11 cellular contexts compared by ENCODE assay signal in genomic region chr1:11784256-11784992, GRCh38. TPM values are rescaled to one million over a fixed set of nuclear protein-coding genes. Genes with fewer than 3 reads are reported as not detected.
DNase-seq lines count a peak whose midpoint lies in the region; ATAC-seq and TF ChIP-seq lines count a peak whose summit lies in the region.
"Had no signal": no experiment of that assay in that cellular context is flagged by ENCODE, and none has a peak within 500 bp of the region (broad histone marks: within the 10 kb centered on the region; RNA-seq: fewer than 3 reads in every experiment).

No MANE protein-coding gene starts in this region.

- H3K9me3 Mint-ChIP-seq in T-helper 2 cell treated with Interferon-gamma antibody and Interleukin-4, amounts not matched to agents 5 μg/mL and 100 μg/mL, for 36 hours: no peaks in the 10 kb centered on the region

- H3K27ac ChIP-seq in BLaER1 treated with 17β-estradiol and CSF1 and Interleukin-3, amounts not matched to agents 10 nM and 100 nM: peak overlapping the region in 10 of 11 experiments; percentile 19 to 59 (median 42); a peak in 17 of 22 replicates
- peak overlapping the region; percentile 54 for H3K27ac ChIP-seq in OCI-LY1 (ENCODE audit: low read depth, low read length, poor library complexity, severe bottlenecking)
- no peak overlapping the region for H3K27ac ChIP-seq in iPS-18a (ENCODE audit: low read length)
- H3K27ac ChIP-seq in psoas muscle: peak overlapping the region; percentile 41
- H3K27ac ChIP-seq in foreskin keratinocyte: no peak overlapping the region
- H3K27ac ChIP-seq: VCaP had no signal

- H3K4me3 ChIP-seq in BLaER1 treated with 17β-estradiol and CSF1 and Interleukin-3, amounts not matched to agents 10 nM and 100 nM: no peak overlapping the region
- no peak overlapping the region for H3K4me3 ChIP-seq in OCI-LY1 (ENCODE audit: low read depth, low read length, poor library complexity, severe bottlenecking)
- no peak overlapping the region for H3K4me3 ChIP-seq in iPS-18a (ENCODE audit: low read length)
- H3K4me3 ChIP-seq in psoas muscle: peak overlapping the region; percentile 55

- peaks cover 38 to 62% (median 54%) of the 10 kb centered on the region in 10 experiments for H3K4me1 ChIP-seq in BLaER1 treated with 17β-estradiol and CSF1 and Interleukin-3, amounts not matched to agents 10 nM and 100 nM
- peaks cover 27% of the 10 kb centered on the region for H3K4me1 ChIP-seq in OCI-LY1 (ENCODE audit: insufficient read depth, low read length, severe bottlenecking)
- H3K4me1 ChIP-seq in iPS-18a (ENCODE audit: control insufficient read depth, low read depth, low read length): peaks cover 18% of the 10 kb centered on the region
- peaks cover 43% of the 10 kb centered on the region for H3K4me1 ChIP-seq in psoas muscle
- no peaks in the 10 kb centered on the region for H3K4me1 ChIP-seq in foreskin keratinocyte

- H3K4me3 Mint-ChIP-seq in T-helper 2 cell treated with Interferon-gamma antibody and Interleukin-4, amounts not matched to agents 5 μg/mL and 100 μg/mL, for 36 hours: no peak overlapping the region

- DNase-seq in psoas muscle (no peak), foreskin keratinocyte (no peak), NCI-H69 (lab: John Stamatoyannopoulos, UW) (no peak), NCI-H1417 treated with DMSO at 0.1 percent for 48 hours (lab: John Stamatoyannopoulos, UW) (no peak)
- no peak for DNase-seq in T-helper 2 cell treated with Interferon-gamma antibody and Interleukin-4, amounts not matched to agents 5 μg/mL and 100 μg/mL, for 36 hours (ENCODE audit: low spot score)
- DNase-seq: NCI-H187 treated with DMSO at 0.1 percent for 48 hours had no signal

- H3K4me1 Mint-ChIP-seq in T-helper 2 cell treated with Interferon-gamma antibody and Interleukin-4, amounts not matched to agents 5 μg/mL and 100 μg/mL, for 36 hours (ENCODE audit: low read depth): no peaks in the 10 kb centered on the region

- no peaks in the 10 kb centered on the region for H3K36me3 Mint-ChIP-seq in T-helper 2 cell treated with Interferon-gamma antibody and Interleukin-4, amounts not matched to agents 5 μg/mL and 100 μg/mL, for 36 hours (ENCODE audit: low read depth)

- no peak overlapping the region for H2AFZ ChIP-seq in OCI-LY1 (ENCODE audit: low read length)

- peak overlapping the region in 9 of 11 experiments; percentile 1 to 44 (median 33); a peak in 9 of 22 replicates for H3K9ac ChIP-seq in BLaER1 treated with 17β-estradiol and CSF1 and Interleukin-3, amounts not matched to agents 10 nM and 100 nM
- H3K9ac ChIP-seq in OCI-LY1 (ENCODE audit: low read length) (no peak overlapping the region), iPS-18a (ENCODE audit: low read length) (peak overlapping the region; percentile 12)

- H3K36me3 ChIP-seq in BLaER1 treated with 17β-estradiol and CSF1 and Interleukin-3, amounts not matched to agents 10 nM and 100 nM: peaks cover 0 to 10% (median 0%) of the 10 kb centered on the region in 11 experiments; a peak in 2 of 22 replicates
- H3K36me3 ChIP-seq in OCI-LY1 (ENCODE audit: insufficient read depth, low read length) (no peaks in the 10 kb centered on the region), iPS-18a (ENCODE audit: control insufficient read depth, low read depth, low read length) (no peaks in the 10 kb centered on the region), psoas muscle (ENCODE audit: insufficient read depth in 1 of 2, low read depth in 1 of 2) (no peaks in the 10 kb centered on the region)

- no peaks in the 10 kb centered on the region for H3K9me3 ChIP-seq in BLaER1 treated with 17β-estradiol and CSF1 and Interleukin-3, amounts not matched to agents 10 nM and 100 nM (replicated peaks in 1 of 11)
- no peaks in the 10 kb centered on the region for H3K9me3 ChIP-seq in OCI-LY1 (ENCODE audit: low read length)
- no peaks in the 10 kb centered on the region for H3K9me3 ChIP-seq in iPS-18a (ENCODE audit: control insufficient read depth, low read depth, low read length)
- H3K9me3 ChIP-seq in psoas muscle: no peaks in the 10 kb centered on the region

- intact Hi-C loops in psoas muscle (cut with DNase I): no loop called here

- no peaks in the 10 kb centered on the region for H4K20me1 ChIP-seq in BLaER1 treated with 17β-estradiol and CSF1 and Interleukin-3, amounts not matched to agents 10 nM and 100 nM
- H4K20me1 ChIP-seq in OCI-LY1 (ENCODE audit: insufficient read depth, low read length): no peaks in the 10 kb centered on the region

- H3K27ac Mint-ChIP-seq in T-helper 2 cell treated with Interferon-gamma antibody and Interleukin-4, amounts not matched to agents 5 μg/mL and 100 μg/mL, for 36 hours: no peak overlapping the region

- no peaks in the 10 kb centered on the region for H3F3A ChIP-seq in OCI-LY1 (ENCODE audit: insufficient read depth, low read length)

- TF ChIP-seq CTCF in OCI-LY1 (IDR thresholded peaks at IDR 0.05; ENCODE audit: low read length): no peak
- TF ChIP-seq CTCF in psoas muscle (IDR thresholded peaks at IDR 0.05): no peak
- no peak for TF ChIP-seq CTCF in foreskin keratinocyte (conservative IDR thresholded peaks at IDR 0.05)

- H3K79me2 ChIP-seq in OCI-LY1 (ENCODE audit: insufficient read depth, low read length): no peaks in the 10 kb centered on the region

- H3K27me3 ChIP-seq in BLaER1 treated with 17β-estradiol and CSF1 and Interleukin-3, amounts not matched to agents 10 nM and 100 nM: no peaks in the 10 kb centered on the region
- no peaks in the 10 kb centered on the region for H3K27me3 ChIP-seq in OCI-LY1 (ENCODE audit: insufficient read depth, low read length)
- H3K27me3 ChIP-seq in iPS-18a (ENCODE audit: control insufficient read depth, insufficient read depth, low read length): no peaks in the 10 kb centered on the region
- H3K27me3 ChIP-seq in psoas muscle (ENCODE audit: insufficient read depth in 3 of 3, low read length in 2 of 3): no peaks in the 10 kb centered on the region
- H3K27me3 ChIP-seq in foreskin keratinocyte: peaks cover 5% of the 10 kb centered on the region

- WGBS in psoas muscle, 3 donors: 65 to 69% (median 69%) methylated on average over 21 of the region's 21 CpGs

- H3K9me2 ChIP-seq in OCI-LY1 (ENCODE audit: low read depth, low read length): no peaks in the 10 kb centered on the region

- ATAC-seq in psoas muscle: no peak
- no peak for ATAC-seq in foreskin keratinocyte

- peaks cover 2% of the 10 kb centered on the region for H3K27me3 Mint-ChIP-seq in T-helper 2 cell treated with Interferon-gamma antibody and Interleukin-4, amounts not matched to agents 5 μg/mL and 100 μg/mL, for 36 hours (ENCODE audit: low read depth)

- H3K4me2 ChIP-seq in BLaER1 treated with 17β-estradiol and CSF1 and Interleukin-3, amounts not matched to agents 10 nM and 100 nM: peak overlapping the region; percentile 53 to 96 (median 68)
- H3K4me2 ChIP-seq in OCI-LY1 (ENCODE audit: low read length): no peak overlapping the region

RNA-seq across cellular contexts. Expression of gene MTHFR, which starts 21.3 kb away (rescaled TPM):
- total RNA-seq in psoas muscle (10 to 100 TPM; 12.7 to 26.2 (median 17.6) TPM), foreskin keratinocyte (10.2 and 11.5 TPM in 2 replicates)
- polyA plus RNA-seq in psoas muscle (10 to 100 TPM in 1 of 3 donors, 1 to 10 TPM in 2; 5.8 to 21.7 (median 8.6) TPM), foreskin keratinocyte (3.4 and 4.1 TPM in 2 replicates)

RNA-seq across cellular contexts. Expression of gene CLCN6, which starts 21.6 kb away (rescaled TPM):
- 10 to 100 TPM in 1 of 4 donors, 1 to 10 TPM in 3; 5.5 to 17.5 (median 8.1) TPM for total RNA-seq in psoas muscle
- 10 to 100 TPM in 1 of 3 donors, 1 to 10 TPM in 2; 6.0 to 12.0 (median 8.3) TPM for polyA plus RNA-seq in psoas muscle
- 12.4 and 14.5 TPM in 2 replicates for total RNA-seq in foreskin keratinocyte
- polyA plus RNA-seq in foreskin keratinocyte: 5.1 and 8.0 TPM in 2 replicates

RNA-seq across cellular contexts. Expression of gene C1orf167, which starts 22.4 kb away (rescaled TPM):
- total RNA-seq in psoas muscle: 1 to 10 TPM; 1.8 to 5.3 (median 3.4) TPM
- polyA plus RNA-seq in psoas muscle: 1 to 10 TPM; 1.9 to 2.5 (median 2.1) TPM
- total RNA-seq in foreskin keratinocyte: not detected in 2 replicates
- polyA plus RNA-seq in foreskin keratinocyte: not detected in 2 replicates
- total RNA-seq: HT1080 had no signal

RNA-seq across cellular contexts. Expression of gene AGTRAP, which starts 48.5 kb away (rescaled TPM):
- total RNA-seq in psoas muscle (10 to 100 TPM; 28.5 to 46.0 (median 42.2) TPM), foreskin keratinocyte (83.1 and 83.9 TPM in 2 replicates)
- polyA plus RNA-seq in psoas muscle (100 to 1,000 TPM in 2 of 3 donors, 10 to 100 TPM in 1; 36.9 to 179 (median 138) TPM), foreskin keratinocyte (138 and 140 TPM in 2 replicates)

Comparison
In these comparisons a context has a peak if more than half of its experiments do, and no peak if none do; other contexts are left out.
1. H3K27ac ChIP-seq: peak in BLaER1 treated with 17β-estradiol and CSF1 and Interleukin-3, amounts not matched to agents 10 nM and 100 nM (10 of 11), OCI-LY1 (single experiment) and psoas muscle (single experiment); none in iPS-18a (single experiment) and foreskin keratinocyte (single experiment).